8 cellular contexts compared by ENCODE assay signal in genomic region chr6:7821426-7821825, GRCh38.
"Had no signal": no experiment of that assay in that cellular context is flagged by ENCODE, and none has a peak within 500 bp of the region (broad histone marks: within the 10 kb centered on the region; RNA-seq: fewer than 3 reads in every experiment).

No MANE protein-coding gene starts in this region.

- H3K27ac ChIP-seq: esophagus muscularis mucosa had no signal

- ATAC-seq: sciatic nerve had no signal

- H3K27me3 ChIP-seq: esophagus muscularis mucosa had no signal

- H3K4me3 ChIP-seq: esophagus muscularis mucosa had no signal

- H3K9me3 ChIP-seq: esophagus muscularis mucosa had no signal

- H3K4me1 ChIP-seq: esophagus muscularis mucosa had no signal

- DNase-seq: activated CD4-positive, alpha-beta T cell treated with anti-CD3 and anti-CD28 coated beads, Interleukin-2, amount 50 U/mL, for 1 hour; activated naive CD4-positive, alpha-beta T cell treated with anti-CD3 and anti-CD28 coated beads, Interleukin-2, amount 50 U/mL, for 16 hours; amniotic stem cell; stimulated activated CD4-positive, alpha-beta T cell treated with anti-CD3 and anti-CD28 coated beads, Interleukin-2, amount 100 ng/mL, for 24 hours; stimulated activated naive CD4-positive, alpha-beta T cell; trophoblast cell had no signal

- H3K36me3 ChIP-seq: esophagus muscularis mucosa had no signal
